ENCODE assay signal across 1 cellular context in the genomic region with DNA sequence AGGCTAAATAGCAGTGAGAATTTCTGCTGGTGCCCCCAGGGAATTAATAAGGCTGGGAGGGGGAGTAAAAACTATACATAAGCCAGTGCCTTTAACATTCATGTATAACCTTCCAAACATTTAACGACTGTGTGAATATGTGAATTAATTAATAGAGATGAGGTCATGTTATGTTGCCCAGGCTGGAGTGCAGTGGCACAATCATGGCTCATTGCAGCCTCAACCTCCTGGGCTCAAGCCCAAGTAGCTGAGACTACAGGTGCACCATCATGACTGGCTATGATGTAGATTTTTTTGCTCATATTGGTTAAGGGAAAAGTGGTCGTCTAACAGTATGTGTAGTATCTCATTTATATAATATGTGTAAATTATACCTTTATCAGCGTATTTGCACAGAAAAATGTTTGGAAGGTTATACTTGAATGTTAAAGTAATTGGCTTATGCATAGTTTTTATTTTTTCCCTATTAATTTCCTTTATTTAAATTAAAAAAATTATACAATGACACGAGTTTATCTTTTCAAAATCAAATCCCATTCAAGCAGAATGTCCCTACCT.
TF ChIP-seq lines count a peak whose summit lies in the region.

No MANE protein-coding gene starts in this region.

TF ChIP-seq in GM23338, 12 proteins besides CTCF, POLR2A, EP300 and RAD21 (continued from another document):
- TF ChIP-seq, protein P1, sequence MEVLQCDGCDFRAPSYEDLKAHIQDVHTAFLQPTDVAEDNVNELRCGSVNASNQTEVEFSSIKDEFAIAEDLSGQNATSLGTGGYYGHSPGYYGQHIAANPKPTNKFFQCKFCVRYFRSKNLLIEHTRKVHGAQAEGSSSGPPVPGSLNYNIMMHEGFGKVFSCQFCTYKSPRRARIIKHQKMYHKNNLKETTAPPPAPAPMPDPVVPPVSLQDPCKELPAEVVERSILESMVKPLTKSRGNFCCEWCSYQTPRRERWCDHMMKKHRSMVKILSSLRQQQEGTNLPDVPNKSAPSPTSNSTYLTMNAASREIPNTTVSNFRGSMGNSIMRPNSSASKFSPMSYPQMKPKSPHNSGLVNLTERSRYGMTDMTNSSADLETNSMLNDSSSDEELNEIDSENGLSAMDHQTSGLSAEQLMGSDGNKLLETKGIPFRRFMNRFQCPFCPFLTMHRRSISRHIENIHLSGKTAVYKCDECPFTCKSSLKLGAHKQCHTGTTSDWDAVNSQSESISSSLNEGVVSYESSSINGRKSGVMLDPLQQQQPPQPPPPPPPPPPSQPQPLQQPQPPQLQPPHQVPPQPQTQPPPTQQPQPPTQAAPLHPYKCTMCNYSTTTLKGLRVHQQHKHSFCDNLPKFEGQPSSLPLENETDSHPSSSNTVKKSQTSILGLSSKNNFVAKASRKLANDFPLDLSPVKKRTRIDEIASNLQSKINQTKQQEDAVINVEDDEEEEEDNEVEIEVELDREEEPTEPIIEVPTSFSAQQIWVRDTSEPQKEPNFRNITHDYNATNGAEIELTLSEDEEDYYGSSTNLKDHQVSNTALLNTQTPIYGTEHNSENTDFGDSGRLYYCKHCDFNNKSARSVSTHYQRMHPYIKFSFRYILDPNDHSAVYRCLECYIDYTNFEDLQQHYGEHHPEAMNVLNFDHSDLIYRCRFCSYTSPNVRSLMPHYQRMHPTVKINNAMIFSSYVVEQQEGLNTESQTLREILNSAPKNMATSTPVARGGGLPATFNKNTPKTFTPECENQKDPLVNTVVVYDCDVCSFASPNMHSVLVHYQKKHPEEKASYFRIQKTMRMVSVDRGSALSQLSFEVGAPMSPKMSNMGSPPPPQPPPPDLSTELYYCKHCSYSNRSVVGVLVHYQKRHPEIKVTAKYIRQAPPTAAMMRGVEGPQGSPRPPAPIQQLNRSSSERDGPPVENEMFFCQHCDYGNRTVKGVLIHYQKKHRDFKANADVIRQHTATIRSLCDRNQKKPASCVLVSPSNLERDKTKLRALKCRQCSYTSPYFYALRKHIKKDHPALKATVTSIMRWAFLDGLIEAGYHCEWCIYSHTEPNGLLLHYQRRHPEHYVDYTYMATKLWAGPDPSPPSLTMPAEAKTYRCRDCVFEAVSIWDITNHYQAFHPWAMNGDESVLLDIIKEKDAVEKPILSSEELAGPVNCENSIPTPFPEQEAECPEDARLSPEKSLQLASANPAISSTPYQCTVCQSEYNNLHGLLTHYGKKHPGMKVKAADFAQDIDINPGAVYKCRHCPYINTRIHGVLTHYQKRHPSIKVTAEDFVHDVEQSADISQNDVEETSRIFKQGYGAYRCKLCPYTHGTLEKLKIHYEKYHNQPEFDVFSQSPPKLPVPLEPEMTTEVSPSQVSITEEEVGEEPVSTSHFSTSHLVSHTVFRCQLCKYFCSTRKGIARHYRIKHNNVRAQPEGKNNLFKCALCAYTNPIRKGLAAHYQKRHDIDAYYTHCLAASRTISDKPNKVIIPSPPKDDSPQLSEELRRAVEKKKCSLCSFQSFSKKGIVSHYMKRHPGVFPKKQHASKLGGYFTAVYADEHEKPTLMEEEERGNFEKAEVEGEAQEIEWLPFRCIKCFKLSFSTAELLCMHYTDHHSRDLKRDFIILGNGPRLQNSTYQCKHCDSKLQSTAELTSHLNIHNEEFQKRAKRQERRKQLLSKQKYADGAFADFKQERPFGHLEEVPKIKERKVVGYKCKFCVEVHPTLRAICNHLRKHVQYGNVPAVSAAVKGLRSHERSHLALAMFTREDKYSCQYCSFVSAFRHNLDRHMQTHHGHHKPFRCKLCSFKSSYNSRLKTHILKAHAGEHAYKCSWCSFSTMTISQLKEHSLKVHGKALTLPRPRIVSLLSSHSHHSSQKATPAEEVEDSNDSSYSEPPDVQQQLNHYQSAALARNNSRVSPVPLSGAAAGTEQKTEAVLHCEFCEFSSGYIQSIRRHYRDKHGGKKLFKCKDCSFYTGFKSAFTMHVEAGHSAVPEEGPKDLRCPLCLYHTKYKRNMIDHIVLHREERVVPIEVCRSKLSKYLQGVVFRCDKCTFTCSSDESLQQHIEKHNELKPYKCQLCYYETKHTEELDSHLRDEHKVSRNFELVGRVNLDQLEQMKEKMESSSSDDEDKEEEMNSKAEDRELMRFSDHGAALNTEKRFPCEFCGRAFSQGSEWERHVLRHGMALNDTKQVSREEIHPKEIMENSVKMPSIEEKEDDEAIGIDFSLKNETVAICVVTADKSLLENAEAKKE (CRISPR knock-in tag; IDR thresholded peaks at IDR 0.05), result no peak
- TF ChIP-seq, protein P2, sequence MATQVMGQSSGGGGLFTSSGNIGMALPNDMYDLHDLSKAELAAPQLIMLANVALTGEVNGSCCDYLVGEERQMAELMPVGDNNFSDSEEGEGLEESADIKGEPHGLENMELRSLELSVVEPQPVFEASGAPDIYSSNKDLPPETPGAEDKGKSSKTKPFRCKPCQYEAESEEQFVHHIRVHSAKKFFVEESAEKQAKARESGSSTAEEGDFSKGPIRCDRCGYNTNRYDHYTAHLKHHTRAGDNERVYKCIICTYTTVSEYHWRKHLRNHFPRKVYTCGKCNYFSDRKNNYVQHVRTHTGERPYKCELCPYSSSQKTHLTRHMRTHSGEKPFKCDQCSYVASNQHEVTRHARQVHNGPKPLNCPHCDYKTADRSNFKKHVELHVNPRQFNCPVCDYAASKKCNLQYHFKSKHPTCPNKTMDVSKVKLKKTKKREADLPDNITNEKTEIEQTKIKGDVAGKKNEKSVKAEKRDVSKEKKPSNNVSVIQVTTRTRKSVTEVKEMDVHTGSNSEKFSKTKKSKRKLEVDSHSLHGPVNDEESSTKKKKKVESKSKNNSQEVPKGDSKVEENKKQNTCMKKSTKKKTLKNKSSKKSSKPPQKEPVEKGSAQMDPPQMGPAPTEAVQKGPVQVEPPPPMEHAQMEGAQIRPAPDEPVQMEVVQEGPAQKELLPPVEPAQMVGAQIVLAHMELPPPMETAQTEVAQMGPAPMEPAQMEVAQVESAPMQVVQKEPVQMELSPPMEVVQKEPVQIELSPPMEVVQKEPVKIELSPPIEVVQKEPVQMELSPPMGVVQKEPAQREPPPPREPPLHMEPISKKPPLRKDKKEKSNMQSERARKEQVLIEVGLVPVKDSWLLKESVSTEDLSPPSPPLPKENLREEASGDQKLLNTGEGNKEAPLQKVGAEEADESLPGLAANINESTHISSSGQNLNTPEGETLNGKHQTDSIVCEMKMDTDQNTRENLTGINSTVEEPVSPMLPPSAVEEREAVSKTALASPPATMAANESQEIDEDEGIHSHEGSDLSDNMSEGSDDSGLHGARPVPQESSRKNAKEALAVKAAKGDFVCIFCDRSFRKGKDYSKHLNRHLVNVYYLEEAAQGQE (IDR thresholded peaks at IDR 0.05; ENCODE audit: unreplicated experiment), result no peak
- no peak for TF ChIP-seq JUNB (IDR thresholded peaks at IDR 0.05; ENCODE audit: unreplicated experiment)
- TF ChIP-seq ZNF331 (CRISPR knock-in tag; IDR thresholded peaks at IDR 0.05; ENCODE audit: low read depth), result no peak
- TF ChIP-seq CREB1 (CRISPR knock-in tag; IDR thresholded peaks at IDR 0.05; ENCODE audit: low read depth), result no peak
- no peak for TF ChIP-seq EZH2 (IDR thresholded peaks at IDR 0.05; ENCODE audit: low read depth, unreplicated experiment)
- no peak for TF ChIP-seq ZNF114 (CRISPR knock-in tag; IDR thresholded peaks at IDR 0.05)
- TF ChIP-seq, protein P3, sequence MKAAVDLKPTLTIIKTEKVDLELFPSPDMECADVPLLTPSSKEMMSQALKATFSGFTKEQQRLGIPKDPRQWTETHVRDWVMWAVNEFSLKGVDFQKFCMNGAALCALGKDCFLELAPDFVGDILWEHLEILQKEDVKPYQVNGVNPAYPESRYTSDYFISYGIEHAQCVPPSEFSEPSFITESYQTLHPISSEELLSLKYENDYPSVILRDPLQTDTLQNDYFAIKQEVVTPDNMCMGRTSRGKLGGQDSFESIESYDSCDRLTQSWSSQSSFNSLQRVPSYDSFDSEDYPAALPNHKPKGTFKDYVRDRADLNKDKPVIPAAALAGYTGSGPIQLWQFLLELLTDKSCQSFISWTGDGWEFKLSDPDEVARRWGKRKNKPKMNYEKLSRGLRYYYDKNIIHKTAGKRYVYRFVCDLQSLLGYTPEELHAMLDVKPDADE (IDR thresholded peaks at IDR 0.05), result no peak
- no peak for TF ChIP-seq POLR2AphosphoS5 (IDR thresholded peaks at IDR 0.05; ENCODE audit: low read depth)
- TF ChIP-seq EZH2phosphoT487 (IDR thresholded peaks at IDR 0.05; ENCODE audit: unreplicated experiment), result no peak
